ENCODE assay signal across 8 cellular contexts in genomic region chr3:42035816-42036482, GRCh38. TPM values are rescaled to one million over a fixed set of nuclear protein-coding genes. Genes with fewer than 3 reads are reported as not detected.
A peak's percentile ranks its signal among the peaks of the same experiment; 100 is the strongest.
DNase-seq lines count a peak whose midpoint lies in the region; ATAC-seq lines count a peak whose summit lies in the region.

No MANE protein-coding gene starts in this region.

- peaks cover 0 to 29% (median 0%) of the 10 kb centered on the region in 3 donors for H3K36me3 Mint-ChIP-seq in naive thymus-derived CD8-positive, alpha-beta T cell

- H3K4me3 Mint-ChIP-seq in naive thymus-derived CD8-positive, alpha-beta T cell = no peak overlapping the region

- H3K27me3 Mint-ChIP-seq in naive thymus-derived CD8-positive, alpha-beta T cell = no peaks in the 10 kb centered on the region

- peak overlapping the region; percentile 67 for H3K27ac ChIP-seq in epithelial cell of prostate

- H3K9me3 Mint-ChIP-seq in naive thymus-derived CD8-positive, alpha-beta T cell = no peaks in the 10 kb centered on the region

- H3K27ac Mint-ChIP-seq in naive thymus-derived CD8-positive, alpha-beta T cell = peak overlapping the region in 7 of 10 donors; percentile 30 to 68 (median 34)

- ATAC-seq in Right ventricle myocardium inferior (peak; percentile 74), GM19035 (IDR thresholded peaks at IDR 0.05; ENCODE audit: unreplicated experiment) (no peak), HG03457 (IDR thresholded peaks at IDR 0.05; ENCODE audit: unreplicated experiment) (no peak)
- no peak for ATAC-seq in naive thymus-derived CD8-positive, alpha-beta T cell

- intact Hi-C loops in Right ventricle myocardium inferior (cut with DNase I) (loop anchor here (2.0 kb wide), 2 partner anchors 21 to 25 kb away; no protein-coding TSS in a partner anchor), cardiac septum (cut with DNase I) (loop anchor here (1.0 kb wide), 1 partner anchor 25 kb away; no protein-coding TSS in a partner anchor)

- H3K4me1 Mint-ChIP-seq in naive thymus-derived CD8-positive, alpha-beta T cell = peaks cover 20 to 51% (median 26%) of the 10 kb centered on the region in 4 donors

- DNase-seq in Right ventricle myocardium inferior (ENCODE audit: missing footprints) (no peak), cardiac septum (ENCODE audit: low spot score) (no peak), epithelial cell of prostate (ENCODE audit: low read depth, low spot score) (no peak), DMS53 (lab: John Stamatoyannopoulos, UW) (no peak)
- no peak for DNase-seq in naive thymus-derived CD8-positive, alpha-beta T cell
- no peak for DNase-seq in activated CD4-positive, alpha-beta T cell treated with anti-CD3 and anti-CD28 coated beads, Interleukin-2, amount 50 U/mL, for 4 hours

- POLR2A ChIA-PET in naive thymus-derived CD8-positive, alpha-beta T cell (lab: Charles Lee) = no interaction called here

RNA-seq across cellular contexts. Expression of gene TRAK1, which starts 55.2 kb away (rescaled TPM):
- total RNA-seq in Right ventricle myocardium inferior = 267 TPM
- total RNA-seq in cardiac septum = 246 TPM
- 10 to 100 TPM; 18.8 to 19.1 TPM for total RNA-seq in naive thymus-derived CD8-positive, alpha-beta T cell
- polyA plus RNA-seq in naive thymus-derived CD8-positive, alpha-beta T cell = 1 to 10 TPM; 4.3 to 8.3 (median 4.8) TPM

Comparison
In these comparisons a context has a peak if more than half of its experiments do, and no peak if none do; other contexts are left out.
1. RNA of gene TRAK1, which starts 55.2 kb away (total RNA-seq): 267 TPM in Right ventricle myocardium inferior (single experiment) and 246 TPM in cardiac septum (single experiment); 18.8 to 19.1 TPM in naive thymus-derived CD8-positive, alpha-beta T cell; every median in the first group is over 10 times any median in the second.